2 cellular contexts compared by ENCODE assay signal in genomic region chr10:102615361-102615760, GRCh38.
TF ChIP-seq lines count a peak whose summit lies in the region.

No MANE protein-coding gene starts in this region.

TF ChIP-seq in A549, 52 proteins besides CTCF, POLR2A, EP300 and RAD21 (continued from another document):
- TF ChIP-seq TFCP2L1 (CRISPR knock-in tag; IDR thresholded peaks at IDR 0.05): no peak
- TF ChIP-seq ELK1 (IDR thresholded peaks at IDR 0.05; ENCODE audit: low read depth, low read length): no peak
- no peak for TF ChIP-seq NR3C1 (IDR thresholded peaks at IDR 0.05)
- no peak for TF ChIP-seq JUN (IDR thresholded peaks at IDR 0.05)
- TF ChIP-seq, protein P1, sequence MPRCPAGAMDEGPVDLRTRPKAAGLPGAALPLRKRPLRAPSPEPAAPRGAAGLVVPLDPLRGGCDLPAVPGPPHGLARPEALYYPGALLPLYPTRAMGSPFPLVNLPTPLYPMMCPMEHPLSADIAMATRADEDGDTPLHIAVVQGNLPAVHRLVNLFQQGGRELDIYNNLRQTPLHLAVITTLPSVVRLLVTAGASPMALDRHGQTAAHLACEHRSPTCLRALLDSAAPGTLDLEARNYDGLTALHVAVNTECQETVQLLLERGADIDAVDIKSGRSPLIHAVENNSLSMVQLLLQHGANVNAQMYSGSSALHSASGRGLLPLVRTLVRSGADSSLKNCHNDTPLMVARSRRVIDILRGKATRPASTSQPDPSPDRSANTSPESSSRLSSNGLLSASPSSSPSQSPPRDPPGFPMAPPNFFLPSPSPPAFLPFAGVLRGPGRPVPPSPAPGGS (IDR thresholded peaks at IDR 0.05): no peak
- no peak for TF ChIP-seq GATA3 (IDR thresholded peaks at IDR 0.05; ENCODE audit: borderline replicate concordance)
- TF ChIP-seq JUNB (IDR thresholded peaks at IDR 0.05): no peak
- TF ChIP-seq MYC (IDR thresholded peaks at IDR 0.05; ENCODE audit: borderline replicate concordance, low read length): no peak
- TF ChIP-seq PBX3 (IDR thresholded peaks at IDR 0.05): no peak
- no peak for TF ChIP-seq HDAC2 (IDR thresholded peaks at IDR 0.05)

TF ChIP-seq in WTC11, 78 proteins besides CTCF, POLR2A, EP300 and RAD21 (continued from another document):
- no peak for TF ChIP-seq PRDM15 (CRISPR knock-in tag; IDR thresholded peaks at IDR 0.05)
TF ChIP-seq in WTC11: peak in this region for 1.
